In genomic region chr10:56586391-56586790, GRCh38 we compare ENCODE assay signal across 23 cellular contexts.
A peak's percentile ranks its signal among the peaks of the same experiment; 100 is the strongest.
DNase-seq lines count a peak whose midpoint lies in the region; ATAC-seq, FAIRE-seq and TF ChIP-seq lines count a peak whose summit lies in the region.
"Had no signal": no experiment of that assay in that cellular context is flagged by ENCODE, and none has a peak within 500 bp of the region (broad histone marks: within the 10 kb centered on the region; RNA-seq: fewer than 3 reads in every experiment).

No MANE protein-coding gene starts in this region.

- CTCF ChIA-PET in HepG2 (lab: Yijun Ruan, JAX; ENCODE audit: low intra/inter-chr PET ratio, low total read pairs): no interaction called here

- TF ChIP-seq CTCF in HepG2 (CRISPR knock-in tag; IDR thresholded peaks at IDR 0.05): no peak

- in situ Hi-C loops in HepG2 (cut with HindIII; ENCODE audit: extremely low pct_ligation_motif_present, low pct_unique_long_range_greater_than_20kb): no loop called here

- TF ChIP-seq RAD21 in HepG2 (CRISPR knock-in tag; IDR thresholded peaks at IDR 0.05): no peak

- ATAC-seq in Right ventricle myocardium inferior (peak; percentile 15), HepG2 (no peak)
- ATAC-seq: natural killer cell treated with Interleukin-12 subunit alpha and Interleukin-12 subunit beta and Interleukin-15 and Interleukin-18, amount 100 ng/mL, for 72 hours had no signal

- H3K9ac ChIP-seq in iPS-20b (ENCODE audit: low read depth, low read length) (no peak overlapping the region), HepG2 (ENCODE audit: insufficient read depth, low read depth, low read length) (no peak overlapping the region)

- WGBS in HepG2 (ENCODE audit: low lambda C conversion rate): no CpG with 5 or more reads among the region's 11 CpGs

- no peak overlapping the region for H3K27ac ChIP-seq in iPS-20b (ENCODE audit: low read length)
- H3K27ac ChIP-seq in HepG2 (ENCODE audit: extremely low read length, insufficient read depth, low read length): no peak overlapping the region
- H3K27ac ChIP-seq: skin epidermis had no signal

- TF ChIP-seq EP300 in HepG2 (IDR thresholded peaks at IDR 0.05; ENCODE audit: low read depth in 2 of 2, low read length in 2 of 2): no peak
- TF ChIP-seq EP300 in HepG2 (CRISPR knock-in tag; IDR thresholded peaks at IDR 0.05; ENCODE audit: borderline replicate concordance): no peak

- no peak for FAIRE-seq in GM12891 (lab: Jason Lieb, UNC)
- no peak for FAIRE-seq in HepG2 (lab: Jason Lieb, UNC)
- FAIRE-seq: G401.6, TTC549, urothelium cell line had no signal

- TF ChIP-seq POLR2A in GM12891 (IDR thresholded peaks at IDR 0.05; ENCODE audit: low read depth, low read length) (no peak), HepG2 (IDR thresholded peaks at IDR 0.05; ENCODE audit: insufficient read depth in 1 of 2, low read depth in 2 of 2, low read length in 2 of 2) (no peak)

- H3K9me3 ChIP-seq in iPS-20b (ENCODE audit: insufficient read depth, low read depth, low read length) (no peaks in the 10 kb centered on the region), HepG2 (ENCODE audit: low read length) (no peaks in the 10 kb centered on the region)
- H3K9me3 ChIP-seq: heart right ventricle had no signal

- H3K4me2 ChIP-seq in HepG2 (ENCODE audit: low read depth, low read length): no peak overlapping the region

- H3K4me3 ChIP-seq in iPS-20b (ENCODE audit: low read length) (peak overlapping the region; percentile 31; the same call in 1 of the 2 replicates), HepG2 (replicated peaks in 1 of 3; ENCODE audit: insufficient read depth in 1 of 3, low read depth in 2 of 3, low read length in 3 of 3) (no peak overlapping the region)
- H3K4me3 ChIP-seq: heart right ventricle, skin epidermis had no signal

- intact Hi-C loops in Right ventricle myocardium inferior (cut with DNase I): no loop called here
- intact Hi-C loops in cardiac septum (cut with DNase I): no loop called here
- intact Hi-C loops in HepG2 (cut with micrococcal nuclease; ENCODE audit: unreplicated experiment): no loop called here

- H2AFZ ChIP-seq in HepG2 (ENCODE audit: low read length): no peak overlapping the region

- H3K4me1 ChIP-seq in iPS-20b (ENCODE audit: insufficient read depth, low read length): peaks cover 16% of the 10 kb centered on the region; the same call in 1 of the 2 replicates
- no peaks in the 10 kb centered on the region for H3K4me1 ChIP-seq in HepG2 (ENCODE audit: insufficient read depth, low read length)

- H3K36me3 ChIP-seq in iPS-20b (ENCODE audit: insufficient read depth, low read depth, low read length) (no peaks in the 10 kb centered on the region), HepG2 (replicated peaks in 1 of 2; ENCODE audit: control insufficient read depth in 1 of 2, insufficient read depth in 2 of 2, low read length in 2 of 2) (no peaks in the 10 kb centered on the region)
- H3K36me3 ChIP-seq: heart right ventricle had no signal

- DNase-seq in Right ventricle myocardium inferior (ENCODE audit: missing footprints): no peak
- no peak for DNase-seq in cardiac septum (ENCODE audit: low spot score)
- DNase-seq in astrocyte of the hippocampus (ENCODE audit: low read depth, low spot score): peak; percentile 1
- no peak for DNase-seq in GM12891 (ENCODE audit: insufficient read length, low spot score)
- DNase-seq in AML-193 (lab: John Stamatoyannopoulos, UW): no peak
- DNase-seq in HepG2 (ENCODE audit: low spot score): no peak
- DNase-seq in activated naive CD4-positive, alpha-beta T cell treated with anti-CD3 and anti-CD28 coated beads, Interleukin-2, amount 50 U/mL, for 16 hours: no peak
- DNase-seq: activated CD4-positive, alpha-beta T cell treated with anti-CD3 and anti-CD28 coated beads for 48 hours; activated CD8-positive, alpha-beta memory T cell treated with anti-CD3 and anti-CD28 coated beads, Interleukin-2, amount 50 U/mL, for 4 hours; activated effector memory CD4-positive, alpha-beta T cell treated with anti-CD3 and anti-CD28 coated beads, Interleukin-2, amount 50 U/mL, for 16 hours; C1 segment of cervical spinal cord; heart right ventricle; islet precursor cell; mesenchymal stem cell; NCI-H1436; RPMI8226; stimulated activated CD4-positive, alpha-beta T cell treated with anti-CD3 and anti-CD28 coated beads, Interleukin-2, amount 100 ng/mL, for 48 hours had no signal

- POLR2A ChIA-PET in HepG2 (lab: Yijun Ruan, JAX): no interaction called here

- no TSS peak for BruUV-seq in HepG2 (replicated peaks; lab: Mats Ljungman, UMichigan)

- H4K20me1 ChIP-seq in HepG2 (ENCODE audit: insufficient read depth, low read length): no peaks in the 10 kb centered on the region

- H3K27me3 ChIP-seq in iPS-20b (ENCODE audit: insufficient read depth, low read length) (no peaks in the 10 kb centered on the region), HepG2 (ENCODE audit: control insufficient read depth in 1 of 2, insufficient read depth in 2 of 2, low read length in 2 of 2) (no peaks in the 10 kb centered on the region)
- H3K27me3 ChIP-seq: heart right ventricle had no signal

- no peaks in the 10 kb centered on the region for H3K79me2 ChIP-seq in HepG2 (ENCODE audit: insufficient read depth, low read length)

TF ChIP-seq in GM12891, 5 proteins besides CTCF, POLR2A, EP300 and RAD21:
- no peak for TF ChIP-seq POLR2AphosphoS5 (IDR thresholded peaks at IDR 0.05; ENCODE audit: low read depth, low read length)
- TF ChIP-seq TAF1 (IDR thresholded peaks at IDR 0.05; ENCODE audit: low read depth, low read length): no peak
- TF ChIP-seq POU2F2 (IDR thresholded peaks at IDR 0.05; ENCODE audit: low read depth, low read length): no peak
- no peak for TF ChIP-seq PAX5 (IDR thresholded peaks at IDR 0.05; ENCODE audit: insufficient read depth, low read length, severe bottlenecking)
- no peak for TF ChIP-seq SPI1 (IDR thresholded peaks at IDR 0.05; ENCODE audit: low read depth, low read length)

TF ChIP-seq in HepG2, 621 proteins besides CTCF, POLR2A, EP300 and RAD21:
- no peak for TF ChIP-seq ZNF761 (CRISPR knock-in tag; conservative IDR thresholded peaks at IDR 0.05)
- no peak for TF ChIP-seq RELA (CRISPR knock-in tag; IDR thresholded peaks at IDR 0.05)
- TF ChIP-seq ETV6 (CRISPR knock-in tag; conservative IDR thresholded peaks at IDR 0.05): no peak
- no peak for TF ChIP-seq MED1 (CRISPR knock-in tag; IDR thresholded peaks at IDR 0.05)
- no peak for TF ChIP-seq ZSCAN20 (CRISPR knock-in tag; IDR thresholded peaks at IDR 0.05; ENCODE audit: borderline replicate concordance)
- TF ChIP-seq ZMYM4 (CRISPR knock-in tag; IDR thresholded peaks at IDR 0.05): no peak
- no peak for TF ChIP-seq ZNF225 (CRISPR knock-in tag; IDR thresholded peaks at IDR 0.05)
- TF ChIP-seq ZSCAN9 (CRISPR knock-in tag; IDR thresholded peaks at IDR 0.05; ENCODE audit: borderline replicate concordance): no peak
- TF ChIP-seq DRAP1 (CRISPR knock-in tag; IDR thresholded peaks at IDR 0.05): no peak
- TF ChIP-seq ZNF333 (CRISPR knock-in tag; IDR thresholded peaks at IDR 0.05; ENCODE audit: borderline replicate concordance): no peak
TF ChIP-seq in HepG2: peak in this region for 0.
